Comparison of ENCODE assay signal across 29 cellular contexts in genomic region chr7:42217053-42217452, GRCh38. TPM values are rescaled to one million over a fixed set of nuclear protein-coding genes. Genes with fewer than 3 reads are reported as not detected.
DNase-seq lines count a peak whose midpoint lies in the region; FAIRE-seq and TF ChIP-seq lines count a peak whose summit lies in the region.
"Had no signal": no experiment of that assay in that cellular context is flagged by ENCODE, and none has a peak within 500 bp of the region (broad histone marks: within the 10 kb centered on the region; RNA-seq: fewer than 3 reads in every experiment).

No MANE protein-coding gene starts in this region.

- H2AFZ ChIP-seq in GM23248: peak overlapping the region; percentile 67; the same call in 1 of the 2 replicates

- no peaks in the 10 kb centered on the region for H4K20me1 ChIP-seq in GM23248 (ENCODE audit: insufficient read depth)

- H3K9me2 ChIP-seq in GM23248 (ENCODE audit: insufficient read depth): no peaks in the 10 kb centered on the region

- no peak overlapping the region for H3K4me3 Mint-ChIP-seq in osteocyte (ENCODE audit: unreplicated experiment)
- no peak overlapping the region for H3K4me3 Mint-ChIP-seq in activated T-helper 1 cell treated with anti-CD3 and anti-CD28 coated beads, Interleukin-12 subunit alpha, Interleukin-12 subunit beta, Interleukin-2, Interleukin-4 antibody, amounts not matched to agents 30 ng/mL and 10 ng/mL and 1 ng/mL, durations not matched to agents 14 hours and 24 hours and 36 hours
- H3K4me3 Mint-ChIP-seq: activated CD4-positive, alpha-beta memory T cell treated with anti-CD3 and anti-CD28 coated beads for 36 hours; activated T-cell treated with anti-CD3 and anti-CD28 coated beads, Interleukin-2, amount 50 U/mL, for 72 hours; stimulated activated effector memory CD8-positive, alpha-beta T cell treated with anti-CD3 and anti-CD28 coated beads, Interleukin-12 subunit alpha, Interleukin-12 subunit beta, amount 100 ng/mL, for 72 hours had no signal

- no peaks in the 10 kb centered on the region for H3K9me3 Mint-ChIP-seq in osteocyte (ENCODE audit: unreplicated experiment)
- H3K9me3 Mint-ChIP-seq in activated T-helper 1 cell treated with anti-CD3 and anti-CD28 coated beads, Interleukin-12 subunit alpha, Interleukin-12 subunit beta, Interleukin-2, Interleukin-4 antibody, amounts not matched to agents 30 ng/mL and 10 ng/mL and 1 ng/mL, durations not matched to agents 14 hours and 24 hours and 36 hours: no peaks in the 10 kb centered on the region
- H3K9me3 Mint-ChIP-seq: activated CD4-positive, alpha-beta memory T cell treated with anti-CD3 and anti-CD28 coated beads for 36 hours had no signal

- no peak for TF ChIP-seq CTCF in astrocyte of the spinal cord (IDR thresholded peaks at IDR 0.05; ENCODE audit: low read depth, low read length)
- TF ChIP-seq CTCF in kidney epithelial cell (IDR thresholded peaks at IDR 0.05; ENCODE audit: insufficient read depth, low read length, poor library complexity, severe bottlenecking): no peak
- no peak for TF ChIP-seq CTCF in sigmoid colon (IDR thresholded peaks at IDR 0.05)
- TF ChIP-seq CTCF in osteocyte (IDR thresholded peaks at IDR 0.05): no peak
- no peak for TF ChIP-seq CTCF in D721Med (IDR thresholded peaks at IDR 0.05; ENCODE audit: insufficient read depth, missing control alignments)

- peak overlapping the region; percentile 11; the same call in 1 of the 2 replicates for H3K9ac ChIP-seq in GM23248

- peak overlapping the region; percentile 79 for H3K4me2 ChIP-seq in GM23248 (ENCODE audit: unreplicated experiment)

- TF ChIP-seq POLR2A in sigmoid colon (IDR thresholded peaks at IDR 0.05): no peak

- H3K36me3 ChIP-seq in GM23248 (ENCODE audit: low read depth) (no peaks in the 10 kb centered on the region), kidney epithelial cell (ENCODE audit: control insufficient read depth, insufficient read depth, low read length) (no peaks in the 10 kb centered on the region), sigmoid colon (peaks cover 0 to 18% (median 0%) of the 10 kb centered on the region in 4 donors)
- H3K36me3 ChIP-seq: upper lobe of right lung had no signal

- H3K4me1 ChIP-seq in GM23248 (ENCODE audit: insufficient read depth) (peaks cover 25% of the 10 kb centered on the region), sigmoid colon (peaks cover 0 to 51% (median 44%) of the 10 kb centered on the region in 4 donors)
- H3K4me1 ChIP-seq: psoas muscle, upper lobe of right lung had no signal

- peaks cover 67% of the 10 kb centered on the region for H3K36me3 Mint-ChIP-seq in osteocyte (ENCODE audit: unreplicated experiment)
- no peaks in the 10 kb centered on the region for H3K36me3 Mint-ChIP-seq in activated T-helper 1 cell treated with anti-CD3 and anti-CD28 coated beads, Interleukin-12 subunit alpha, Interleukin-12 subunit beta, Interleukin-2, Interleukin-4 antibody, amounts not matched to agents 30 ng/mL and 10 ng/mL and 1 ng/mL, durations not matched to agents 14 hours and 24 hours and 36 hours (ENCODE audit: low read depth)
- H3K36me3 Mint-ChIP-seq: activated CD4-positive, alpha-beta memory T cell treated with anti-CD3 and anti-CD28 coated beads for 36 hours; stimulated activated effector memory CD8-positive, alpha-beta T cell treated with anti-CD3 and anti-CD28 coated beads, Interleukin-12 subunit alpha, Interleukin-12 subunit beta, amount 100 ng/mL, for 72 hours had no signal

- no peak for TF ChIP-seq EP300 in sigmoid colon (IDR thresholded peaks at IDR 0.05)

- in situ Hi-C loops in GM23248 (cut with MboI) (no loop called here), astrocyte of the spinal cord (cut with HindIII; ENCODE audit: low sequenced_read_pairs) (no loop called here)

- H3K27ac ChIP-seq in GM23248 (peak overlapping the region; percentile 5; the same call in 1 of the 2 replicates), sigmoid colon (peak overlapping the region in 3 of 4 donors; percentile 20 to 38 (median 23))
- H3K27ac ChIP-seq: C4-2B, psoas muscle, upper lobe of right lung had no signal

- no peak overlapping the region for H3K4me3 ChIP-seq in GM23248
- no peak overlapping the region for H3K4me3 ChIP-seq in astrocyte of the spinal cord (ENCODE audit: low read depth, low read length)
- no peak overlapping the region for H3K4me3 ChIP-seq in kidney epithelial cell (ENCODE audit: low read depth, low read length)
- H3K4me3 ChIP-seq in sigmoid colon: no peak overlapping the region
- H3K4me3 ChIP-seq: psoas muscle, upper lobe of right lung had no signal

- no peaks in the 10 kb centered on the region for H3K27me3 Mint-ChIP-seq in osteocyte (ENCODE audit: unreplicated experiment)
- H3K27me3 Mint-ChIP-seq in activated T-helper 1 cell treated with anti-CD3 and anti-CD28 coated beads, Interleukin-12 subunit alpha, Interleukin-12 subunit beta, Interleukin-2, Interleukin-4 antibody, amounts not matched to agents 30 ng/mL and 10 ng/mL and 1 ng/mL, durations not matched to agents 14 hours and 24 hours and 36 hours (ENCODE audit: insufficient read depth): peaks cover 4% of the 10 kb centered on the region

- H3K4me1 Mint-ChIP-seq in osteocyte (ENCODE audit: unreplicated experiment): peaks cover 23% of the 10 kb centered on the region
- no peaks in the 10 kb centered on the region for H3K4me1 Mint-ChIP-seq in activated T-helper 1 cell treated with anti-CD3 and anti-CD28 coated beads, Interleukin-12 subunit alpha, Interleukin-12 subunit beta, Interleukin-2, Interleukin-4 antibody, amounts not matched to agents 30 ng/mL and 10 ng/mL and 1 ng/mL, durations not matched to agents 14 hours and 24 hours and 36 hours (ENCODE audit: low read depth)
- H3K4me1 Mint-ChIP-seq: stimulated activated effector memory CD8-positive, alpha-beta T cell treated with anti-CD3 and anti-CD28 coated beads, Interleukin-12 subunit alpha, Interleukin-12 subunit beta, amount 100 ng/mL, for 72 hours had no signal

- H3K9me3 ChIP-seq in GM23248 (ENCODE audit: low read depth): no peaks in the 10 kb centered on the region
- no peaks in the 10 kb centered on the region for H3K9me3 ChIP-seq in sigmoid colon
- H3K9me3 ChIP-seq: psoas muscle, upper lobe of right lung had no signal

- H3K27me3 ChIP-seq in GM23248 (replicated peaks; ENCODE audit: insufficient read depth) (no peaks in the 10 kb centered on the region; the same call in 1 of the 2 replicates), kidney epithelial cell (ENCODE audit: control insufficient read depth, insufficient read depth, low read length) (no peaks in the 10 kb centered on the region), sigmoid colon (no peaks in the 10 kb centered on the region)
- H3K27me3 ChIP-seq: upper lobe of right lung had no signal

- H3K79me2 ChIP-seq in GM23248 (ENCODE audit: insufficient read depth): peaks cover 6% of the 10 kb centered on the region

- DNase-seq in GM23248 (no peak), astrocyte of the spinal cord (ENCODE audit: low read depth, low spot score) (peak; percentile 36), kidney epithelial cell (ENCODE audit: low read depth) (peak; percentile 31), sigmoid colon (no peak), osteocyte (ENCODE audit: extremely low spot score, unreplicated experiment) (no peak), GDM1 (lab: John Stamatoyannopoulos, UW) (no peak), D721Med (ENCODE audit: insufficient read length, low spot score) (no peak)
- no peak for DNase-seq in activated T-helper 1 cell treated with anti-CD3 and anti-CD28 coated beads, Interleukin-12 subunit alpha, Interleukin-12 subunit beta, Interleukin-2, Interleukin-4 antibody, amounts not matched to agents 30 ng/mL and 10 ng/mL and 1 ng/mL, durations not matched to agents 14 hours and 24 hours and 36 hours (ENCODE audit: low spot score)
- DNase-seq: activated CD4-positive, alpha-beta memory T cell treated with anti-CD3 and anti-CD28 coated beads for 36 hours; activated CD4-positive, CD25-positive, alpha-beta regulatory T cell treated with anti-CD3 and anti-CD28 coated beads, Interleukin-2, amount 50 U/mL, for 72 hours; activated naive CD4-positive, alpha-beta T cell treated with Interleukin-2 at 50 U/mL for 16 hours; activated T-cell treated with anti-CD3 and anti-CD28 coated beads, Interleukin-2, amount 50 U/mL, for 72 hours; COR-L47; DMS79; effector CD4-positive, alpha-beta T cell; glutamatergic neuron; Karpas-422; NCI-H1417 treated with DMSO at 0.1 percent for 48 hours; NCI-H2081 treated with DMSO at 0.1 percent for 48 hours; NCI-H345; NCI-H69; psoas muscle; SHP77; upper lobe of right lung had no signal

- intact Hi-C loops in sigmoid colon (cut with DNase I): no loop called here
- intact Hi-C loops in activated T-helper 1 cell treated with anti-CD3 and anti-CD28 coated beads, Interleukin-12 subunit alpha, Interleukin-12 subunit beta, Interleukin-2, Interleukin-4 antibody, amounts not matched to agents 30 ng/mL and 10 ng/mL and 1 ng/mL, durations not matched to agents 14 hours and 24 hours and 36 hours (cut with micrococcal nuclease): no loop called here

- 55 to 62% methylated on average over 6 of the region's 6 CpGs for WGBS in GM23248 (ENCODE audit: low coverage in 1 of 2, low lambda C conversion rate in 2 of 2, missing lambda C conversion rate in 2 of 2), 2 experiments
- 83 to 88% methylated on average over 6 of the region's 6 CpGs for WGBS in sigmoid colon, 2 donors

- FAIRE-seq in D721Med (lab: Jason Lieb, UNC): no peak
- FAIRE-seq: colon, G401.6 had no signal

- no peak overlapping the region for H3K27ac Mint-ChIP-seq in osteocyte (ENCODE audit: unreplicated experiment)
- H3K27ac Mint-ChIP-seq in activated T-helper 1 cell treated with anti-CD3 and anti-CD28 coated beads, Interleukin-12 subunit alpha, Interleukin-12 subunit beta, Interleukin-2, Interleukin-4 antibody, amounts not matched to agents 30 ng/mL and 10 ng/mL and 1 ng/mL, durations not matched to agents 14 hours and 24 hours and 36 hours: no peak overlapping the region
- H3K27ac Mint-ChIP-seq: activated CD4-positive, alpha-beta memory T cell treated with anti-CD3 and anti-CD28 coated beads for 36 hours; activated T-cell treated with anti-CD3 and anti-CD28 coated beads, Interleukin-2, amount 50 U/mL, for 72 hours; stimulated activated effector memory CD8-positive, alpha-beta T cell treated with anti-CD3 and anti-CD28 coated beads, Interleukin-12 subunit alpha, Interleukin-12 subunit beta, amount 100 ng/mL, for 72 hours had no signal

- 0 out of 2 replicates have a peak, but pooled peaks cover 5% of the 10 kb centered on the region for H3F3A ChIP-seq in GM23248 (ENCODE audit: insufficient read depth)

RNA-seq across cellular contexts. Expression of gene GLI3, which starts 20.0 kb away (rescaled TPM):
- total RNA-seq in GM23248 (2014; rRNA removed; shearing (Covaris generic)): 2.0 and 4.0 TPM in 2 replicates
- polyA plus RNA-seq in GM23248 (2016; fragmentation: Nextera tagmentation; extraction: Ambion mirVana) (3.7 and 5.2 TPM in 2 replicates), sigmoid colon (1 to 10 TPM in 2 of 3 donors, under 1 TPM in 1; 0.23 to 3.6 (median 1.2) TPM)
- total RNA-seq in kidney epithelial cell (6.2 and 7.3 TPM in 2 replicates), sigmoid colon (10 to 100 TPM; 17.2 to 31.6 (median 18.9) TPM), osteocyte (57.0 and 57.9 TPM in 2 replicates)
- total RNA-seq in activated T-helper 1 cell treated with anti-CD3 and anti-CD28 coated beads, Interleukin-12 subunit alpha, Interleukin-12 subunit beta, Interleukin-2, Interleukin-4 antibody, amounts not matched to agents 30 ng/mL and 10 ng/mL and 1 ng/mL, durations not matched to agents 14 hours and 24 hours and 36 hours: not detected in 2 replicates
- total RNA-seq: T-helper 2 cell treated with Interferon-gamma antibody and Interleukin-4, amounts not matched to agents 100 ng/mL and 5 ng/mL, for 36 hours had no signal

Comparison
In these comparisons a context has a peak if more than half of its experiments do, and no peak if none do; other contexts are left out.
1. DNase-seq: peak in astrocyte of the spinal cord (single experiment) and kidney epithelial cell (single experiment); none in GM23248 (single experiment), sigmoid colon (single experiment), osteocyte (single experiment), GDM1 (single experiment), activated T-helper 1 cell treated with anti-CD3 and anti-CD28 coated beads, Interleukin-12 subunit alpha, Interleukin-12 subunit beta, Interleukin-2, Interleukin-4 antibody, amounts not matched to agents 30 ng/mL and 10 ng/mL and 1 ng/mL, durations not matched to agents 14 hours and 24 hours and 36 hours (single experiment) and D721Med (single experiment).